ENCODE assay signal across 27 cellular contexts in genomic region chr9:127664324-127664677, GRCh38. TPM values are rescaled to one million over a fixed set of nuclear protein-coding genes. Genes with fewer than 3 reads are reported as not detected.
DNase-seq lines count a peak whose midpoint lies in the region; TF ChIP-seq lines count a peak whose summit lies in the region.
"Had no signal": no experiment of that assay in that cellular context is flagged by ENCODE, and none has a peak within 500 bp of the region (broad histone marks: within the 10 kb centered on the region; RNA-seq: fewer than 3 reads in every experiment).

No MANE protein-coding gene starts in this region.

- H3K4me1 ChIP-seq in endocrine pancreas (ENCODE audit: control insufficient read depth, insufficient read depth, low read length) (peaks cover 15% of the 10 kb centered on the region), thyroid gland (no peaks in the 10 kb centered on the region), SJCRH30 (0 out of 2 replicates have a peak, but pooled peaks cover 4% of the 10 kb centered on the region)
- H3K4me1 ChIP-seq: esophagus muscularis mucosa had no signal

- H3K27me3 Mint-ChIP-seq in mesothelial cell of epicardium (ENCODE audit: low read depth), result no peaks in the 10 kb centered on the region
- H3K27me3 Mint-ChIP-seq: activated naive CD8-positive, alpha-beta T cell treated with anti-CD3 and anti-CD28 coated beads, Interleukin-2, amount 50 U/mL, for 24 hours had no signal

- H3K4me3 Mint-ChIP-seq in mesothelial cell of epicardium, result no peak overlapping the region
- H3K4me3 Mint-ChIP-seq: activated CD4-positive, alpha-beta T cell treated with anti-CD3 and anti-CD28 coated beads, Interleukin-2, amount 10 ng/mL, durations not matched to agents 7 days and 5 days; activated naive CD8-positive, alpha-beta T cell treated with anti-CD3 and anti-CD28 coated beads, Interleukin-2, amount 50 U/mL, for 24 hours; activated T-cell treated with anti-CD3 and anti-CD28 coated beads, Interleukin-2, amount 50 U/mL, for 4 hours; naive B cell; stimulated activated naive B cell treated with anti-CD40 and anti-IgM and Interleukin-4, amounts not matched to agents 10 μg/mL and 1 μg/mL and 100 μg/mL, for 72 hours; WTC11 had no signal

- H3K9me3 ChIP-seq in endocrine pancreas (ENCODE audit: control insufficient read depth, low read length) (no peaks in the 10 kb centered on the region), thyroid gland (no peaks in the 10 kb centered on the region), SJCRH30 (replicated peaks) (no peaks in the 10 kb centered on the region)
- H3K9me3 ChIP-seq: BE2C, esophagus muscularis mucosa, suprapubic skin had no signal

- 88 to 93% methylated on average over 6 to 7 of the region's 7 CpGs for WGBS in thyroid gland, 2 donors

- TF ChIP-seq CTCF in RWPE1 (conservative IDR thresholded peaks at IDR 0.05; ENCODE audit: low read depth), result no peak
- TF ChIP-seq CTCF in mesothelial cell of epicardium (IDR thresholded peaks at IDR 0.05; ENCODE audit: unreplicated experiment), result no peak
- no peak for TF ChIP-seq CTCF in thyroid gland (IDR thresholded peaks at IDR 0.05)

- H3K27me3 ChIP-seq in endocrine pancreas (ENCODE audit: control insufficient read depth, insufficient read depth, low read length) (no peaks in the 10 kb centered on the region), thyroid gland (no peaks in the 10 kb centered on the region), SJCRH30 (no peaks in the 10 kb centered on the region)
- H3K27me3 ChIP-seq: BE2C, esophagus muscularis mucosa, suprapubic skin had no signal

- H3K36me3 Mint-ChIP-seq in mesothelial cell of epicardium, result peaks cover 46% of the 10 kb centered on the region
- H3K36me3 Mint-ChIP-seq: naive B cell; stimulated activated naive B cell treated with anti-CD40 and anti-IgM and Interleukin-4, amounts not matched to agents 10 μg/mL and 1 μg/mL and 100 μg/mL, for 72 hours had no signal

- H3K4me1 Mint-ChIP-seq in mesothelial cell of epicardium, result peaks cover 30% of the 10 kb centered on the region
- H3K4me1 Mint-ChIP-seq: activated CD4-positive, alpha-beta T cell treated with anti-CD3 and anti-CD28 coated beads, Interleukin-2, amount 10 ng/mL, durations not matched to agents 7 days and 5 days; activated naive CD8-positive, alpha-beta T cell treated with anti-CD3 and anti-CD28 coated beads, Interleukin-2, amount 50 U/mL, for 24 hours; naive B cell; stimulated activated naive B cell treated with anti-CD40 and anti-IgM and Interleukin-4, amounts not matched to agents 10 μg/mL and 1 μg/mL and 100 μg/mL, for 72 hours had no signal

- no peaks in the 10 kb centered on the region for H3K9me3 Mint-ChIP-seq in mesothelial cell of epicardium
- H3K9me3 Mint-ChIP-seq: activated CD4-positive, alpha-beta T cell treated with anti-CD3 and anti-CD28 coated beads, Interleukin-2, amount 10 ng/mL, durations not matched to agents 7 days and 5 days; activated naive CD8-positive, alpha-beta T cell treated with anti-CD3 and anti-CD28 coated beads, Interleukin-2, amount 50 U/mL, for 24 hours; activated T-cell treated with anti-CD3 and anti-CD28 coated beads, Interleukin-2, amount 50 U/mL, for 4 hours; stimulated activated naive B cell treated with anti-CD40 and anti-IgM and Interleukin-4, amounts not matched to agents 10 μg/mL and 1 μg/mL and 100 μg/mL, for 72 hours; WTC11 had no signal

- intact Hi-C loops in thyroid gland (cut with DNase I), result no loop called here

- CTCF ChIA-PET in RWPE1 (lab: Yijun Ruan, JAX), result interaction anchor here (0.6 kb wide), 1 partner anchor 81 kb away, joined by 4 read pairs; no protein-coding TSS in a partner anchor

- H3K9ac ChIP-seq in endocrine pancreas (ENCODE audit: control insufficient read depth, insufficient read depth, low read length), result peak overlapping the region; percentile 26

- H3K27ac ChIP-seq in RWPE1 (0 out of 2 replicates have a peak overlapping the region, but pooled peaks have one; percentile 3), thyroid gland (peak overlapping the region in 2 of 3 donors; percentile 24 to 43), SJCRH30 (no peak overlapping the region)
- H3K27ac ChIP-seq: suprapubic skin had no signal

- POLR2A ChIA-PET in RWPE1 (lab: Yijun Ruan, JAX; ENCODE audit: low non-redundant PET), result no interaction called here

- no peak for TF ChIP-seq POLR2A in thyroid gland (IDR thresholded peaks at IDR 0.05)

- H3K36me3 ChIP-seq in endocrine pancreas (ENCODE audit: control insufficient read depth, insufficient read depth, low read length) (no peaks in the 10 kb centered on the region), thyroid gland (peaks cover 25 to 26% of the 10 kb centered on the region in 2 donors), SJCRH30 (no peaks in the 10 kb centered on the region)

- peak overlapping the region; percentile 90 for H3K27ac Mint-ChIP-seq in mesothelial cell of epicardium
- H3K27ac Mint-ChIP-seq: activated CD4-positive, alpha-beta T cell treated with anti-CD3 and anti-CD28 coated beads, Interleukin-2, amount 10 ng/mL, durations not matched to agents 7 days and 5 days; activated naive CD8-positive, alpha-beta T cell treated with anti-CD3 and anti-CD28 coated beads, Interleukin-2, amount 50 U/mL, for 24 hours; stimulated activated naive B cell treated with anti-CD40 and anti-IgM and Interleukin-4, amounts not matched to agents 10 μg/mL and 1 μg/mL and 100 μg/mL, for 72 hours; WTC11 had no signal

- DNase-seq in RWPE1 (ENCODE audit: low spot score) (no peak), mesothelial cell of epicardium (ENCODE audit: low spot score in 2 of 2, unreplicated experiment in 2 of 2) (no peak), thyroid gland (no peak), SJCRH30 (no peak), NCI-H345 (lab: John Stamatoyannopoulos, UW) (no peak), GM19238 (ENCODE audit: insufficient read length, low spot score) (no peak)
- DNase-seq: ACHN; activated CD4-positive, alpha-beta T cell treated with anti-CD3 and anti-CD28 coated beads, Interleukin-2, amount 10 ng/mL, durations not matched to agents 7 days and 5 days; activated naive CD8-positive, alpha-beta T cell treated with anti-CD3 and anti-CD28 coated beads, Interleukin-2, amount 50 U/mL, for 24 hours; activated T-cell treated with anti-CD3 and anti-CD28 coated beads, Interleukin-2, amount 50 U/mL, for 4 hours; effector memory CD4-positive, alpha-beta T cell; hippocampal formation; mesendoderm; naive B cell; NCI-H1694; NCI-H510A treated with DMSO at 0.1 percent for 48 hours; stimulated activated naive B cell treated with anti-CD40 and anti-IgM and Interleukin-4, amounts not matched to agents 10 μg/mL and 1 μg/mL and 100 μg/mL, for 72 hours had no signal

- no peak overlapping the region for H3K4me3 ChIP-seq in endocrine pancreas (ENCODE audit: control insufficient read depth, insufficient read depth, low read length)
- H3K4me3 ChIP-seq in thyroid gland (replicated peaks in 1 of 3), result no peak overlapping the region
- H3K4me3 ChIP-seq in SJCRH30, result no peak overlapping the region
- H3K4me3 ChIP-seq: esophagus muscularis mucosa, suprapubic skin had no signal

RNA-seq across cellular contexts. Expression of gene CFAP157, which starts 42.5 kb away (rescaled TPM):
- 0.34 to 0.49 TPM (median 0.41 TPM) in 3 replicates for total RNA-seq in mesothelial cell of epicardium
- total RNA-seq in thyroid gland, result 1 to 10 TPM in 1 of 4 donors, under 1 TPM in 1, not detected in 2; 0.22 to 3.0 TPM
- not detected in 2 replicates for total RNA-seq in SJCRH30 (2014; rRNA removed; shearing (Covaris generic))
- total RNA-seq: activated CD4-positive, alpha-beta T cell treated with anti-CD3 and anti-CD28 coated beads, Interleukin-2, amount 10 ng/mL, durations not matched to agents 7 days and 5 days; activated T-cell treated with anti-CD3 and anti-CD28 coated beads, Interleukin-2, amount 50 U/mL, for 4 hours; frontal cortex; H4; left cardiac atrium; LHCN-M2 had no signal

RNA-seq across cellular contexts. Expression of gene PTRH1, which starts 51.2 kb away (rescaled TPM):
- total RNA-seq in mesothelial cell of epicardium, result 9.4 to 10.3 TPM (median 9.5 TPM) in 3 replicates
- total RNA-seq in thyroid gland, result 10 to 100 TPM; 24.1 to 64.3 (median 43.4) TPM
- 4.3 and 7.0 TPM in 2 replicates for total RNA-seq in SJCRH30 (2014; rRNA removed; shearing (Covaris generic))

RNA-seq across cellular contexts. Expression of gene TTC16, which starts 51.6 kb away (rescaled TPM):
- 0.07 TPM in 1 of 3 replicates, not detected in the others for total RNA-seq in mesothelial cell of epicardium
- under 1 TPM in 3 of 4 donors, not detected in 1; 0.40 to 0.45 (median 0.44) TPM for total RNA-seq in thyroid gland
- total RNA-seq in SJCRH30 (2014; rRNA removed; shearing (Covaris generic)), result not detected in 2 replicates
- total RNA-seq: cerebellum, frontal cortex, H4, LHCN-M2, WTC11 had no signal

RNA-seq across cellular contexts. Expression of gene STXBP1, which starts 52.2 kb away (rescaled TPM):
- total RNA-seq in mesothelial cell of epicardium (94.9 to 112 TPM (median 105 TPM) in 3 replicates), thyroid gland (100 to 1,000 TPM in 2 of 4 donors, 10 to 100 TPM in 2; 23.8 to 139 (median 106) TPM)
- total RNA-seq in SJCRH30 (2014; rRNA removed; shearing (Covaris generic)), result 3.6 and 5.2 TPM in 2 replicates
